ENCODE assay signal across 1 cellular context in genomic region chr19:54451331-54451871, GRCh38.
TF ChIP-seq lines count a peak whose summit lies in the region.

No MANE protein-coding gene starts in this region.

TF ChIP-seq in neural cell, 6 proteins besides CTCF, POLR2A, EP300 and RAD21 (continued from another document):
- TF ChIP-seq REST (IDR thresholded peaks at IDR 0.05; ENCODE audit: borderline replicate concordance) (no peak), EZH2 (IDR thresholded peaks at IDR 0.05; ENCODE audit: borderline replicate concordance, insufficient read depth, low read length, poor library complexity, severe bottlenecking) (no peak), MXI1 (conservative IDR thresholded peaks at IDR 0.05; ENCODE audit: poor library complexity, severe bottlenecking) (no peak)
